Comparison of ENCODE assay signal across 1 cellular context in the genomic region with DNA sequence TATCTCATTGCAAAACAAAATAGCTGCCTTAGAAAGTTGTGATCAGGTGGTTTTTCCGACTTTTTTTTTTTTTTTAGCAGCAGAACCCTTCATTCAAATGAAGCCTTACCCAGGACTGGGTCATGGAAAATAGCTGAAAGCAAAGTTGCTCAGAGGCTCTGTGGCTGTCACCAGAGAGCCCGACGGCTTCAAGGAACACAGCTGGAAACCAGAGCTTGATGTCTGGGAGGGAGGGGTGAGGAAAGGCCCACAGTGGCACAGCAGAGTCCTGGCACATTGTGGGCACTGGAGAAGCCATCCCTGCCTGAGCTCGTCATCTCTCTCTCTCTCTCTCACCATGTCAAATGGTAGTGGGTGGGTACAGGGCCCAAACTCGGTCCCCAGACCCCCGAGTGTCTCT.
TF ChIP-seq lines count a peak whose summit lies in the region.

No MANE protein-coding gene starts in this region.

TF ChIP-seq in H1, 55 proteins besides CTCF, POLR2A, EP300 and RAD21:
- TF ChIP-seq ASH2L (IDR thresholded peaks at IDR 0.05; ENCODE audit: low read length) (no peak), CTBP2 (IDR thresholded peaks at IDR 0.05; ENCODE audit: borderline replicate concordance, insufficient read depth, insufficient read length, low read length) (no peak), SIN3A (conservative IDR thresholded peaks at IDR 0.05 in 1 of 2, IDR thresholded peaks at IDR 0.05 in 1 of 2; ENCODE audit: low read depth in 1 of 2, low read length in 2 of 2) (no peak), SIRT6 (IDR thresholded peaks at IDR 0.05; ENCODE audit: low read length) (no peak), KDM4A (IDR thresholded peaks at IDR 0.05; ENCODE audit: low read depth, low read length, severe bottlenecking) (no peak), BACH1 (IDR thresholded peaks at IDR 0.05; ENCODE audit: low read length) (no peak), MAFK (IDR thresholded peaks at IDR 0.05; ENCODE audit: low read depth, low read length) (no peak)
